ENCODE assay signal across 1 cellular context in genomic region chr11:67114275-67114896, GRCh38.
TF ChIP-seq lines count a peak whose summit lies in the region.

No MANE protein-coding gene starts in this region.

TF ChIP-seq in GM12878, 131 proteins besides CTCF, POLR2A, EP300 and RAD21:
- no peak for TF ChIP-seq ATF3 (IDR thresholded peaks at IDR 0.05; ENCODE audit: borderline replicate concordance, extremely low read depth, low read depth, low read length)
- no peak for TF ChIP-seq HDAC2 (IDR thresholded peaks at IDR 0.05)
- TF ChIP-seq NKRF (conservative IDR thresholded peaks at IDR 0.05) = no peak
- TF ChIP-seq CEBPB (IDR thresholded peaks at IDR 0.05; ENCODE audit: borderline replicate concordance in 1 of 2, low read depth in 2 of 2, low read length in 2 of 2) = no peak
- no peak for TF ChIP-seq JUND (IDR thresholded peaks at IDR 0.05; ENCODE audit: low read depth, low read length)
- TF ChIP-seq RB1 (IDR thresholded peaks at IDR 0.05; ENCODE audit: borderline replicate concordance) = no peak
- TF ChIP-seq ATF2 (IDR thresholded peaks at IDR 0.05; ENCODE audit: low read length) = no peak
